ENCODE assay signal across 8 cellular contexts in the genomic region with DNA sequence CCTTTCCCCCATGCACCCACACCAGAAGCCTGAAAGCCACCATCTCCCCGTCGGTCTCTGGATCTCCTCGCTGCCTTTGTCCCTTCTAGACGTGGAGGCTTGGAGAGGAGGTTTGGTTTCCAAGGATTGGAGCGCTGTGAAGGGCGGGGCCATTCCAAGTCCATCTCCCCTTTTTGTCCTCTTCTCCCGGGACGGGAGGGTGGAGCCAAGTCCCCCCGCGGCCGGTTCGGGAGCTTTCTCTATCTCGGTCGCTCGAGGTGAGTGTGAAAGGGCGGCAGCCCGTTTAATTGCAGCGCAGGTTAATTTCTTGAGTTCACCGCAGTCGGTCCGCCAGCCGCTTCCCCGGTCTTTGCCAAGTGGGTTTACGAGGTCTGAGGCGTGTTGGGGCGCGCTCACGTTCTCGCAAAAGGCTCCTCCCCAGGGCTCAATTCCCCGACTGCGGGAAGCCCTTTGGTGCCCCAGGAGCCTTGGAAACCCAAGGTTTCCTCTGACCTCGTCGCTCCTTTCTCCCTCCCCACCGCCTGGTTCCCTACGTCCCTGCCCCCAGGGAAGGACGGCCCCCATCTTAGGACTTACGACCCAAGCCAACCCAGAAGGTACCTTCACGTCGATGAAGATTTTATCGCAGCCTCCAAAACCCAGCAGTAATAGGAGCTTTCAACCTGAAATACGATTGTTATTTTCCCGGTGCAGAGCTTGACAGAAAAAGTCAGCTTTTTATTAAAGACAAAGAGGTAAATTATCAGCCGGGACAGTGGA. TPM values are rescaled to one million over a fixed set of nuclear protein-coding genes. Genes with fewer than 3 reads are reported as not detected.
DNase-seq lines count a peak whose midpoint lies in the region; ATAC-seq, FAIRE-seq and TF ChIP-seq lines count a peak whose summit lies in the region.

No MANE protein-coding gene starts in this region.

- peaks cover 67 to 76% (median 69%) of the 10 kb centered on the region in 5 donors for H3K27me3 Mint-ChIP-seq in naive thymus-derived CD4-positive, alpha-beta T cell

- H2AFZ ChIP-seq in endothelial cell of umbilical vein (ENCODE audit: low read depth, low read length) = peak overlapping the region; percentile 98

- H4K20me1 ChIP-seq in endothelial cell of umbilical vein (replicated peaks; ENCODE audit: control insufficient read depth, extremely low read depth, insufficient read depth, low read length) = no peaks in the 10 kb centered on the region

- H3K4me1 ChIP-seq in endothelial cell of umbilical vein (ENCODE audit: control insufficient read depth, extremely low read depth, insufficient read depth, low read length) = peaks cover 17% of the 10 kb centered on the region
- no peaks in the 10 kb centered on the region for H3K4me1 ChIP-seq in naive thymus-derived CD4-positive, alpha-beta T cell (ENCODE audit: control insufficient read depth in 2 of 2, insufficient read depth in 2 of 2, low read length in 2 of 2)

- no peaks in the 10 kb centered on the region for H3K79me2 ChIP-seq in endothelial cell of umbilical vein (ENCODE audit: control insufficient read depth, insufficient read depth, low read length)

- peaks cover 8% of the 10 kb centered on the region for H3K27me3 ChIP-seq in MG63
- H3K27me3 ChIP-seq in endothelial cell of umbilical vein (ENCODE audit: control insufficient read depth in 2 of 2, insufficient read depth in 2 of 2, low read length in 2 of 2) = no peaks in the 10 kb centered on the region
- peaks cover 4 to 17% of the 10 kb centered on the region in 2 donors for H3K27me3 ChIP-seq in naive thymus-derived CD4-positive, alpha-beta T cell (ENCODE audit: control insufficient read depth in 2 of 2, insufficient read depth in 2 of 2, low read length in 2 of 2)

- CTCF ChIA-PET in endothelial cell of umbilical vein (lab: Charles Lee) = interaction anchor here (0.7 to 1.0 kb wide), 2 partner anchors 28 to 1019 kb away, joined by 3 read pairs; no protein-coding TSS in a partner anchor
- CTCF ChIA-PET in naive thymus-derived CD4-positive, alpha-beta T cell (lab: Charles Lee) = no interaction called here

- peak overlapping the region; percentile 82 for H3K4me3 ChIP-seq in MG63
- H3K4me3 ChIP-seq in endothelial cell of umbilical vein (replicated peaks in 1 of 3; ENCODE audit: insufficient read depth in 1 of 3, low read depth in 1 of 3, low read length in 3 of 3) = peak overlapping the region; percentile 69 to 97 (median 97)
- no peak overlapping the region for H3K4me3 ChIP-seq in naive thymus-derived CD4-positive, alpha-beta T cell (ENCODE audit: low read length)

- no peak for TF ChIP-seq CTCF in endothelial cell of umbilical vein (IDR thresholded peaks at IDR 0.05; ENCODE audit: extremely low read depth in 1 of 2, insufficient read depth in 1 of 2, low read depth in 1 of 2, low read length in 2 of 2)

- intact Hi-C loops in endothelial cell of umbilical vein (cut with micrococcal nuclease) = loop anchor here (1.0 to 5.0 kb wide), 4 partner anchors 56 to 422 kb away; a partner anchor contains a TSS
- intact Hi-C loops in naive thymus-derived CD4-positive, alpha-beta T cell (cut with micrococcal nuclease) = no loop called here

- dilution Hi-C loops in endothelial cell of umbilical vein (cut with MboI; ENCODE audit: extremely low pct_ligation_motif_present, low sequenced_read_pairs) = no loop called here

- H3K4me1 Mint-ChIP-seq in naive thymus-derived CD4-positive, alpha-beta T cell = peaks cover 15 to 52% (median 31%) of the 10 kb centered on the region in 7 donors

- ATAC-seq in naive thymus-derived CD4-positive, alpha-beta T cell = no peak
- ATAC-seq in HG02840 (IDR thresholded peaks at IDR 0.05; ENCODE audit: low FRiP score, unreplicated experiment) = no peak
- ATAC-seq in GM18505 (IDR thresholded peaks at IDR 0.05; ENCODE audit: unreplicated experiment) = no peak

- peak overlapping the region; percentile 65 for H3K27ac ChIP-seq in endothelial cell of umbilical vein (ENCODE audit: insufficient read depth, low read depth, low read length)
- H3K27ac ChIP-seq in naive thymus-derived CD4-positive, alpha-beta T cell (ENCODE audit: low read depth, low read length) = no peak overlapping the region

- no peaks in the 10 kb centered on the region for H3K36me3 ChIP-seq in MG63
- H3K36me3 ChIP-seq in endothelial cell of umbilical vein (ENCODE audit: control insufficient read depth in 2 of 2, extremely low read depth in 1 of 2, insufficient read depth in 2 of 2, low read length in 2 of 2) = no peaks in the 10 kb centered on the region
- H3K36me3 ChIP-seq in naive thymus-derived CD4-positive, alpha-beta T cell (ENCODE audit: control insufficient read depth in 2 of 3, insufficient read depth in 3 of 3, low read length in 3 of 3) = no peaks in the 10 kb centered on the region

- peaks cover 0 to 10% (median 0%) of the 10 kb centered on the region in 5 donors for H3K36me3 Mint-ChIP-seq in naive thymus-derived CD4-positive, alpha-beta T cell

- TF ChIP-seq POLR2A in endothelial cell of umbilical vein (IDR thresholded peaks at IDR 0.05; ENCODE audit: low read depth, low read length) (no peak), GM18505 (IDR thresholded peaks at IDR 0.05; ENCODE audit: borderline replicate concordance, extremely low read depth, insufficient read depth, insufficient read length) (no peak)

- peaks cover 0 to 21% (median 3%) of the 10 kb centered on the region in 11 donors for H3K9me3 Mint-ChIP-seq in naive thymus-derived CD4-positive, alpha-beta T cell

- H3K4me3 Mint-ChIP-seq in naive thymus-derived CD4-positive, alpha-beta T cell = peak overlapping the region in 8 of 10 donors; percentile 33 to 95 (median 59)

- peak; percentile 31 for FAIRE-seq in endothelial cell of umbilical vein (lab: Jason Lieb, UNC)

- TSS peak; percentile 46 for BruUV-seq in endothelial cell of umbilical vein (replicated peaks; lab: Mats Ljungman, UMichigan)

- peak; percentile 13 for DNase-seq in AG08396 (ENCODE audit: low spot score)
- peak; percentile 31 for DNase-seq in MG63
- peak; percentile 46 for DNase-seq in endothelial cell of umbilical vein (ENCODE audit: low read depth, low spot score)
- DNase-seq in naive thymus-derived CD4-positive, alpha-beta T cell = no peak
- DNase-seq in hepatic stellate cell (ENCODE audit: low spot score) = no peak
- DNase-seq in HT-29 (ENCODE audit: low spot score) = no peak

- H3K27ac Mint-ChIP-seq in naive thymus-derived CD4-positive, alpha-beta T cell = no peak overlapping the region

- no peaks in the 10 kb centered on the region for H3K9me3 ChIP-seq in MG63
- H3K9me3 ChIP-seq in endothelial cell of umbilical vein (replicated peaks; ENCODE audit: control insufficient read depth, insufficient read depth, low read length) = no peaks in the 10 kb centered on the region
- no peaks in the 10 kb centered on the region for H3K9me3 ChIP-seq in naive thymus-derived CD4-positive, alpha-beta T cell (ENCODE audit: control insufficient read depth in 2 of 3, low read length in 3 of 3)

- H3K9ac ChIP-seq in endothelial cell of umbilical vein (replicated peaks; ENCODE audit: extremely low read depth, insufficient read depth, low read length) = peak overlapping the region; percentile 83

- peak overlapping the region; percentile 98 for H3K4me2 ChIP-seq in endothelial cell of umbilical vein (ENCODE audit: insufficient read depth, low read length)

- H3K9me1 ChIP-seq in endothelial cell of umbilical vein (replicated peaks; ENCODE audit: control insufficient read depth, extremely low read depth, insufficient read depth, low read length) = no peaks in the 10 kb centered on the region

- POLR2A ChIA-PET in endothelial cell of umbilical vein (lab: Charles Lee) = no interaction called here
- POLR2A ChIA-PET in naive thymus-derived CD4-positive, alpha-beta T cell (lab: Charles Lee) = no interaction called here

TF ChIP-seq in endothelial cell of umbilical vein, 7 proteins besides CTCF, POLR2A, EP300 and RAD21:
- TF ChIP-seq EZH2 (IDR thresholded peaks at IDR 0.05; ENCODE audit: borderline replicate concordance, low read depth, low read length, severe bottlenecking) (no peak), MYC (IDR thresholded peaks at IDR 0.05; ENCODE audit: low read depth, low read length) (no peak), GATA2 (IDR thresholded peaks at IDR 0.05; ENCODE audit: insufficient read depth, insufficient read length, low read depth, low read length) (no peak), POLR2AphosphoS5 (IDR thresholded peaks at IDR 0.05; ENCODE audit: insufficient read depth, low read depth, low read length) (no peak), FOS (IDR thresholded peaks at IDR 0.05; ENCODE audit: borderline replicate concordance, insufficient read depth, low read length) (no peak), JUN (IDR thresholded peaks at IDR 0.05; ENCODE audit: borderline replicate concordance, insufficient read depth, insufficient read length, low read depth) (no peak)
- TF ChIP-seq, protein P1, sequence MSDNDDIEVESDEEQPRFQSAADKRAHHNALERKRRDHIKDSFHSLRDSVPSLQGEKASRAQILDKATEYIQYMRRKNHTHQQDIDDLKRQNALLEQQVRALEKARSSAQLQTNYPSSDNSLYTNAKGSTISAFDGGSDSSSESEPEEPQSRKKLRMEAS (IDR thresholded peaks at IDR 0.05; ENCODE audit: insufficient read depth, insufficient read length) = no peak

RNA-seq across cellular contexts. Expression of a gene that starts 2.8 kb away (rescaled TPM):
- 6.8 and 24.5 TPM in 2 replicates for total RNA-seq in MG63 (2014; rRNA removed; shearing (Covaris generic); ENCODE audit: low replicate concordance)
- total RNA-seq in endothelial cell of umbilical vein = 24.7 and 27.0 TPM in 2 replicates
- polyA plus RNA-seq in endothelial cell of umbilical vein = 6.2 and 6.3 TPM in 2 replicates
- 7.3 and 8.1 TPM in 2 replicates for polyA plus RNA-seq in endothelial cell of umbilical vein (2011; cell fraction: cytosol; rRNA removed)
- 21.7 and 25.0 TPM in 2 replicates for polyA plus RNA-seq in endothelial cell of umbilical vein (2011; cell fraction: nucleus; rRNA removed)
- 5.5 and 6.6 TPM in 2 replicates for polyA plus RNA-seq in endothelial cell of umbilical vein (2012)
- polyA minus RNA-seq in endothelial cell of umbilical vein = 38.8 and 52.1 TPM in 2 replicates
- 2.4 TPM for polyA minus RNA-seq in endothelial cell of umbilical vein (2011; cell fraction: cytosol; rRNA and poly(A)+ RNA removed)
- 55.4 and 63.8 TPM in 2 replicates for polyA minus RNA-seq in endothelial cell of umbilical vein (2011; cell fraction: nucleus; rRNA and poly(A)+ RNA removed)
- total RNA-seq in naive thymus-derived CD4-positive, alpha-beta T cell = 1 to 10 TPM in 2 of 5 experiments, under 1 TPM in 3; 0.11 to 3.2 (median 0.57) TPM
- polyA plus RNA-seq in naive thymus-derived CD4-positive, alpha-beta T cell = under 1 TPM in 1 of 2 donors, not detected in 1; 0.48 TPM
- total RNA-seq in HT-29 (2014; rRNA removed; shearing (Covaris generic)) = 0.26 and 0.92 TPM in 2 replicates

Comparison
In these comparisons a context has a peak if more than half of its experiments do, and no peak if none do; other contexts are left out.
1. DNase-seq: peak in AG08396 (single experiment), MG63 (single experiment) and endothelial cell of umbilical vein (single experiment); none in naive thymus-derived CD4-positive, alpha-beta T cell (0 of 9), hepatic stellate cell (single experiment) and HT-29 (single experiment).